In the genomic region with DNA sequence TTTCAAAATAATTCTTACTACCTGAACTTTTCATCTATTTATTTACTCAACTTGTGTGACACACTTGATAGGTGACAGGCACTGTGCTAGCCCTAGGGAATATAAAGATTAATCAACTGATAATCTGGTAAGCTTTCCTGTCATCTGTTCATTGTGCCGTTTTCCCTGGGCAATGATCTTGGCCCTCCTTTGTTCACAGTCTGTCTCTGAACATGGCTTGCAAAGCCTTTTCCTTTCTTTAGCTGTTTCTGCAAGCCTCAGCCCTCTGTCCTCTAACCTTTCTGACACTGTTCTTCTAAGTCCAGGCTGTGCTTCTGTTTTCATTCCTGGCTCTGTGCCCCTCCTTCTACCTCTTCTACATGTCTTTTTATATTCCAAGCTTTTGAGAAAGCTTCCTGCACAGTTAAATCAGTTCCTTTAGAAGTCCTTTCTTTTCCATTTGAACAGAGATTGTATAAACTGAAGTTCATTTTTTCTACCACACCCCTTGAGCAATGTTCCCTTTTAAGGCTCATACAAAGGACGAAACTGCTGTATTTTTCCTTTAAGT, we compare ENCODE assay signal across 13 cellular contexts.
DNase-seq lines count a peak whose midpoint lies in the region; ATAC-seq, FAIRE-seq and TF ChIP-seq lines count a peak whose summit lies in the region.
"Had no signal": no experiment of that assay in that cellular context is flagged by ENCODE, and none has a peak within 500 bp of the region (broad histone marks: within the 10 kb centered on the region; RNA-seq: fewer than 3 reads in every experiment).

No MANE protein-coding gene starts in this region.

- TF ChIP-seq CTCF in fibroblast of pulmonary artery (IDR thresholded peaks at IDR 0.05; ENCODE audit: low read length, missing control alignments) (no peak), neural crest cell (conservative IDR thresholded peaks at IDR 0.05) (no peak), right lobe of liver (IDR thresholded peaks at IDR 0.05) (no peak), Calu3 (IDR thresholded peaks at IDR 0.05; ENCODE audit: unreplicated experiment) (no peak)

- DNase-seq in H54 (ENCODE audit: insufficient read length, low spot score) (no peak), RPMI7951 (ENCODE audit: low read depth) (peak; percentile 57), fibroblast of pulmonary artery (ENCODE audit: low read depth) (peak; percentile 63), neural crest cell (ENCODE audit: low read depth, low spot score) (peak; percentile 18), right lobe of liver (no peak), NCI-H1436 treated with DMSO at 0.1 percent for 48 hours (lab: John Stamatoyannopoulos, UW) (no peak), Calu3 (no peak)
- no peak for DNase-seq in effector memory CD8-positive, alpha-beta T cell
- DNase-seq: activated CD4-positive, alpha-beta T cell treated with anti-CD3 and anti-CD28 coated beads for 4 hours; GOT3; KBM-7 had no signal

- H3K4me3 ChIP-seq in fibroblast of pulmonary artery (replicated peaks; ENCODE audit: low read depth, low read length): no peak overlapping the region
- H3K4me3 ChIP-seq in right lobe of liver: no peak overlapping the region

- H3K27me3 Mint-ChIP-seq in neural crest cell (ENCODE audit: low read depth) (no peaks in the 10 kb centered on the region), Calu3 (ENCODE audit: unreplicated experiment) (no peaks in the 10 kb centered on the region)
- no peaks in the 10 kb centered on the region for H3K27me3 Mint-ChIP-seq in effector memory CD8-positive, alpha-beta T cell
- H3K27me3 Mint-ChIP-seq: dendritic cell treated with granulocyte-macrophage colony-stimulating factor and Interleukin-4, amounts not matched to agents 40 ng/mL and 50 ng/mL, for 4 days had no signal

- H3K27ac ChIP-seq in right lobe of liver: no peak overlapping the region

- TF ChIP-seq POLR2A in H54 (IDR thresholded peaks at IDR 0.05; ENCODE audit: low read depth, low read length) (no peak), right lobe of liver (IDR thresholded peaks at IDR 0.05) (no peak)

- WGBS in right lobe of liver (ENCODE audit: insufficient coverage, low coverage, low lambda C conversion rate, missing lambda C conversion rate): 40% methylated on average over 2 of the region's 2 CpGs

- CTCF ChIA-PET in Calu3 (lab: Charles Lee): no interaction called here

- no peaks in the 10 kb centered on the region for H3K9me3 ChIP-seq in right lobe of liver

- peaks cover 56% of the 10 kb centered on the region for H3K4me1 Mint-ChIP-seq in neural crest cell
- no peaks in the 10 kb centered on the region for H3K4me1 Mint-ChIP-seq in effector memory CD8-positive, alpha-beta T cell (ENCODE audit: low read depth in 2 of 2)
- peaks cover 12% of the 10 kb centered on the region for H3K4me1 Mint-ChIP-seq in Calu3 (ENCODE audit: low read depth, unreplicated experiment)
- H3K4me1 Mint-ChIP-seq: CD14-positive monocyte had no signal

- no peak for ATAC-seq in effector memory CD8-positive, alpha-beta T cell (replicated peaks)
- ATAC-seq in right lobe of liver: no peak

- H3K27me3 ChIP-seq in right lobe of liver: no peaks in the 10 kb centered on the region

- no peaks in the 10 kb centered on the region for H3K36me3 ChIP-seq in right lobe of liver

- FAIRE-seq in H54 (lab: Jason Lieb, UNC): peak; percentile 65

- H3K9me3 Mint-ChIP-seq in neural crest cell (no peaks in the 10 kb centered on the region), Calu3 (ENCODE audit: low read depth, unreplicated experiment) (no peaks in the 10 kb centered on the region)
- H3K9me3 Mint-ChIP-seq in effector memory CD8-positive, alpha-beta T cell: peaks cover 8 to 19% of the 10 kb centered on the region in 2 donors
- H3K9me3 Mint-ChIP-seq: dendritic cell treated with granulocyte-macrophage colony-stimulating factor and Interleukin-4, amounts not matched to agents 40 ng/mL and 50 ng/mL, for 4 days had no signal

- intact Hi-C loops in right lobe of liver (cut with DNase I): no loop called here
- intact Hi-C loops in Calu3 (cut with micrococcal nuclease; ENCODE audit: unreplicated experiment): no loop called here

- H3K4me1 ChIP-seq in right lobe of liver: no peaks in the 10 kb centered on the region

- H3K36me3 Mint-ChIP-seq in neural crest cell (ENCODE audit: low read depth): peaks cover 2% of the 10 kb centered on the region
- H3K36me3 Mint-ChIP-seq in effector memory CD8-positive, alpha-beta T cell (ENCODE audit: insufficient read depth): no peaks in the 10 kb centered on the region
- H3K36me3 Mint-ChIP-seq in Calu3 (ENCODE audit: insufficient read depth, unreplicated experiment): no peaks in the 10 kb centered on the region
- H3K36me3 Mint-ChIP-seq: CD14-positive monocyte had no signal

- no TSS peak for BruUV-seq in Calu3 (replicated peaks; lab: Mats Ljungman, UMichigan)

- H3K4me3 Mint-ChIP-seq in neural crest cell: peak overlapping the region; percentile 13
- no peak overlapping the region for H3K4me3 Mint-ChIP-seq in effector memory CD8-positive, alpha-beta T cell
- no peak overlapping the region for H3K4me3 Mint-ChIP-seq in Calu3 (ENCODE audit: low read depth, unreplicated experiment)
- H3K4me3 Mint-ChIP-seq: CD14-positive monocyte; dendritic cell treated with granulocyte-macrophage colony-stimulating factor and Interleukin-4, amounts not matched to agents 40 ng/mL and 50 ng/mL, for 4 days had no signal

- H3K27ac Mint-ChIP-seq in neural crest cell (ENCODE audit: unreplicated experiment) (peak overlapping the region; percentile 81), Calu3 (ENCODE audit: unreplicated experiment) (no peak overlapping the region)
- H3K27ac Mint-ChIP-seq in effector memory CD8-positive, alpha-beta T cell: no peak overlapping the region
- H3K27ac Mint-ChIP-seq: dendritic cell treated with granulocyte-macrophage colony-stimulating factor and Interleukin-4, amounts not matched to agents 40 ng/mL and 50 ng/mL, for 4 days had no signal

Comparison
In these comparisons a context has a peak if more than half of its experiments do, and no peak if none do; other contexts are left out.
1. DNase-seq: peak in RPMI7951 (single experiment), fibroblast of pulmonary artery (single experiment) and neural crest cell (single experiment); none in H54 (single experiment), effector memory CD8-positive, alpha-beta T cell (0 of 3), right lobe of liver (0 of 3), NCI-H1436 treated with DMSO at 0.1 percent for 48 hours (single experiment) and Calu3 (single experiment).